11 cellular contexts compared by ENCODE assay signal in genomic region chr2:65800998-65801397, GRCh38.
DNase-seq lines count a peak whose midpoint lies in the region; ATAC-seq and TF ChIP-seq lines count a peak whose summit lies in the region.
"Had no signal": no experiment of that assay in that cellular context is flagged by ENCODE, and none has a peak within 500 bp of the region (broad histone marks: within the 10 kb centered on the region; RNA-seq: fewer than 3 reads in every experiment).

No MANE protein-coding gene starts in this region.

- H3K9ac ChIP-seq in Loucy (ENCODE audit: low read depth, low read length, poor library complexity, severe bottlenecking) = no peak overlapping the region

- H3K4me1 ChIP-seq in Loucy (ENCODE audit: insufficient read depth, low read length, poor library complexity, severe bottlenecking) = no peaks in the 10 kb centered on the region
- H3K4me1 ChIP-seq in esophagus squamous epithelium = no peaks in the 10 kb centered on the region
- H3K4me1 ChIP-seq: ascending aorta had no signal

- H3K4me2 ChIP-seq in Loucy (ENCODE audit: low read depth, low read length, poor library complexity, severe bottlenecking) = no peak overlapping the region

- H3F3A ChIP-seq in Loucy (ENCODE audit: low read depth) = no peaks in the 10 kb centered on the region

- no peaks in the 10 kb centered on the region for H3K36me3 Mint-ChIP-seq in chondrocyte (ENCODE audit: low read depth)
- no peaks in the 10 kb centered on the region for H3K36me3 Mint-ChIP-seq in osteocyte (ENCODE audit: unreplicated experiment)
- no peaks in the 10 kb centered on the region for H3K36me3 Mint-ChIP-seq in T-cell
- no peaks in the 10 kb centered on the region for H3K36me3 Mint-ChIP-seq in activated naive CD8-positive, alpha-beta T cell treated with anti-CD3 and anti-CD28 coated beads for 36 hours
- H3K36me3 Mint-ChIP-seq: activated CD4-positive, alpha-beta memory T cell treated with anti-CD3 and anti-CD28 coated beads for 36 hours had no signal

- H3K79me2 ChIP-seq in Loucy (ENCODE audit: insufficient read depth, low read length) = no peaks in the 10 kb centered on the region

- CTCF ChIA-PET in T-cell (lab: Charles Lee) = interaction anchor here in 1 of 2 donors (0.6 kb wide), 1 partner anchor 10 kb away, joined by 3 read pairs; no protein-coding TSS in a partner anchor

- intact Hi-C loops in esophagus squamous epithelium (cut with DNase I) = no loop called here

- WGBS in esophagus squamous epithelium, 2 donors = 67 to 70% methylated on average over 1 of the region's 1 CpG

- POLR2A ChIA-PET in T-cell (lab: Charles Lee) = no interaction called here

- no peak overlapping the region for H2AFZ ChIP-seq in Loucy (ENCODE audit: low read length)

- no peak for ATAC-seq in T-cell (replicated peaks in 1 of 4)

- H3K4me3 ChIP-seq in Loucy (ENCODE audit: low read length, poor library complexity, severe bottlenecking) (no peak overlapping the region), esophagus squamous epithelium (no peak overlapping the region)
- H3K4me3 ChIP-seq: ascending aorta had no signal

- H3K9me3 ChIP-seq in Loucy (ENCODE audit: insufficient read depth, low read depth, low read length) = no peaks in the 10 kb centered on the region
- no peaks in the 10 kb centered on the region for H3K9me3 ChIP-seq in esophagus squamous epithelium
- H3K9me3 ChIP-seq: ascending aorta had no signal

- no peak overlapping the region for H3K4me3 Mint-ChIP-seq in chondrocyte (ENCODE audit: unreplicated experiment)
- H3K4me3 Mint-ChIP-seq in osteocyte (ENCODE audit: unreplicated experiment) = no peak overlapping the region
- no peak overlapping the region for H3K4me3 Mint-ChIP-seq in T-cell
- no peak overlapping the region for H3K4me3 Mint-ChIP-seq in activated naive CD8-positive, alpha-beta T cell treated with anti-CD3 and anti-CD28 coated beads for 36 hours
- H3K4me3 Mint-ChIP-seq: activated CD4-positive, alpha-beta memory T cell treated with anti-CD3 and anti-CD28 coated beads for 36 hours had no signal

- no peak overlapping the region for H3K27ac Mint-ChIP-seq in chondrocyte (ENCODE audit: unreplicated experiment)
- H3K27ac Mint-ChIP-seq in osteocyte (ENCODE audit: unreplicated experiment) = no peak overlapping the region
- no peak overlapping the region for H3K27ac Mint-ChIP-seq in T-cell
- H3K27ac Mint-ChIP-seq in activated naive CD8-positive, alpha-beta T cell treated with anti-CD3 and anti-CD28 coated beads for 36 hours = no peak overlapping the region
- H3K27ac Mint-ChIP-seq: activated CD4-positive, alpha-beta memory T cell treated with anti-CD3 and anti-CD28 coated beads for 36 hours had no signal

- H3K27me3 Mint-ChIP-seq in chondrocyte (ENCODE audit: low read depth) (peaks cover 5% of the 10 kb centered on the region), osteocyte (ENCODE audit: unreplicated experiment) (peaks cover 13% of the 10 kb centered on the region), T-cell (peaks cover 4 to 9% of the 10 kb centered on the region in 2 donors)
- peaks cover 5% of the 10 kb centered on the region for H3K27me3 Mint-ChIP-seq in activated naive CD8-positive, alpha-beta T cell treated with anti-CD3 and anti-CD28 coated beads for 36 hours

- H3K4me1 Mint-ChIP-seq in chondrocyte (ENCODE audit: low read depth) (peaks cover 6% of the 10 kb centered on the region), osteocyte (ENCODE audit: unreplicated experiment) (no peaks in the 10 kb centered on the region), T-cell (no peaks in the 10 kb centered on the region)
- no peaks in the 10 kb centered on the region for H3K4me1 Mint-ChIP-seq in activated naive CD8-positive, alpha-beta T cell treated with anti-CD3 and anti-CD28 coated beads for 36 hours

- no peak overlapping the region for H3K27ac ChIP-seq in esophagus squamous epithelium
- H3K27ac ChIP-seq: ascending aorta had no signal

- no peak for TF ChIP-seq POLR2A in esophagus squamous epithelium (IDR thresholded peaks at IDR 0.05)

- H3K36me3 ChIP-seq in Loucy (ENCODE audit: insufficient read depth, low read length) (no peaks in the 10 kb centered on the region), esophagus squamous epithelium (no peaks in the 10 kb centered on the region)
- H3K36me3 ChIP-seq: ascending aorta had no signal

- DNase-seq in EL (peak; percentile 31), chondrocyte (ENCODE audit: low spot score) (no peak), osteocyte (ENCODE audit: extremely low spot score, unreplicated experiment) (no peak), T-cell (no peak), esophagus squamous epithelium (lab: John Stamatoyannopoulos, UW) (no peak), putamen (ENCODE audit: low spot score) (no peak)
- no peak for DNase-seq in activated naive CD8-positive, alpha-beta T cell treated with anti-CD3 and anti-CD28 coated beads for 36 hours
- DNase-seq: activated CD4-positive, alpha-beta memory T cell treated with anti-CD3 and anti-CD28 coated beads for 36 hours; HCEC 1CT had no signal

- H4K20me1 ChIP-seq in Loucy (ENCODE audit: insufficient read depth, low read length, poor library complexity, severe bottlenecking) = no peaks in the 10 kb centered on the region

- no peaks in the 10 kb centered on the region for H3K27me3 ChIP-seq in Loucy (ENCODE audit: insufficient read depth, low read length, poor library complexity, severe bottlenecking)
- H3K27me3 ChIP-seq in esophagus squamous epithelium = no peaks in the 10 kb centered on the region
- H3K27me3 ChIP-seq: ascending aorta had no signal

- TF ChIP-seq CTCF in Loucy (conservative IDR thresholded peaks at IDR 0.05; ENCODE audit: low read length) (peak; percentile 29), chondrocyte (IDR thresholded peaks at IDR 0.05) (peak; percentile 55), osteocyte (IDR thresholded peaks at IDR 0.05) (peak; percentile 32), esophagus squamous epithelium (IDR thresholded peaks at IDR 0.05) (peak in 2 of 6 experiments; percentile 15 to 47)

- no peaks in the 10 kb centered on the region for H3K9me2 ChIP-seq in Loucy (replicated peaks; ENCODE audit: low read depth, low read length)

- H3K9me3 Mint-ChIP-seq in chondrocyte (ENCODE audit: low read depth) (peaks cover 8% of the 10 kb centered on the region), osteocyte (ENCODE audit: unreplicated experiment) (peaks cover 7% of the 10 kb centered on the region), T-cell (peaks cover 6 to 9% (median 7%) of the 10 kb centered on the region in 3 donors)
- peaks cover 7% of the 10 kb centered on the region for H3K9me3 Mint-ChIP-seq in activated naive CD8-positive, alpha-beta T cell treated with anti-CD3 and anti-CD28 coated beads for 36 hours
